17 cellular contexts compared by ENCODE assay signal in genomic region chr5:83265318-83265717, GRCh38.
DNase-seq lines count a peak whose midpoint lies in the region; ATAC-seq, FAIRE-seq and TF ChIP-seq lines count a peak whose summit lies in the region.
"Had no signal": no experiment of that assay in that cellular context is flagged by ENCODE, and none has a peak within 500 bp of the region (broad histone marks: within the 10 kb centered on the region; RNA-seq: fewer than 3 reads in every experiment).

No MANE protein-coding gene starts in this region.

- no peak for ATAC-seq in GM21390 (IDR thresholded peaks at IDR 0.05; ENCODE audit: unreplicated experiment)
- ATAC-seq: activated CD4-positive, CD25-positive, alpha-beta regulatory T cell treated with anti-CD3 and anti-CD28 coated beads, Interleukin-2, amount 50 U/mL, for 24 hours; gastrocnemius medialis had no signal

- FAIRE-seq in islet of Langerhans (lab: Jason Lieb, UNC), result peak; percentile 99

- no peak overlapping the region for H3K4me3 ChIP-seq in testis
- no peak overlapping the region for H3K4me3 ChIP-seq in neural progenitor cell
- H3K4me3 ChIP-seq: coronary artery, gastrocnemius medialis had no signal

- peaks cover 29% of the 10 kb centered on the region for H3K27me3 Mint-ChIP-seq in Calu3 (ENCODE audit: unreplicated experiment)
- no peaks in the 10 kb centered on the region for H3K27me3 Mint-ChIP-seq in neural progenitor cell (ENCODE audit: insufficient read depth, low read depth)
- H3K27me3 Mint-ChIP-seq: memory B cell; stimulated activated naive CD8-positive, alpha-beta T cell treated with anti-CD3 and anti-CD28 coated beads, Interleukin-15, Interleukin-2, amounts not matched to agents 100 ng/mL and 50 ng/mL, for 24 hours had no signal

- peak; percentile 72 for DNase-seq in Calu3
- peak; percentile 38 for DNase-seq in NCI-H1105 treated with DMSO at 0.1 percent for 48 hours (lab: John Stamatoyannopoulos, UW)
- DNase-seq in SHP77 treated with DMSO at 0.1 percent for 48 hours (lab: John Stamatoyannopoulos, UW), result peak; percentile 89
- no peak for DNase-seq in testis
- no peak for DNase-seq in kidney tubule cell (ENCODE audit: low spot score)
- DNase-seq in neural progenitor cell (ENCODE audit: low spot score), result no peak
- DNase-seq: activated gamma-delta T cell treated with Interleukin-2 at 50 U/mL for 16 hours; gastrocnemius medialis; H9; posterior cingulate gyrus; stimulated activated CD4-positive, alpha-beta T cell treated with anti-CD3 and anti-CD28 coated beads, Interleukin-4, amount 100 ng/mL, for 1 hour had no signal

- no peak overlapping the region for H3K4me3 Mint-ChIP-seq in Calu3 (ENCODE audit: low read depth, unreplicated experiment)
- H3K4me3 Mint-ChIP-seq in neural progenitor cell, result no peak overlapping the region
- H3K4me3 Mint-ChIP-seq: H9; memory B cell; stimulated activated naive CD8-positive, alpha-beta T cell treated with anti-CD3 and anti-CD28 coated beads, Interleukin-15, Interleukin-2, amounts not matched to agents 100 ng/mL and 50 ng/mL, for 24 hours had no signal

- no peaks in the 10 kb centered on the region for H3K79me2 ChIP-seq in neural progenitor cell (ENCODE audit: low read depth)

- H3K36me3 ChIP-seq in testis (ENCODE audit: low read depth, missing control alignments) (no peaks in the 10 kb centered on the region), neural progenitor cell (no peaks in the 10 kb centered on the region)
- H3K36me3 ChIP-seq: gastrocnemius medialis had no signal

- no peaks in the 10 kb centered on the region for H3K4me1 ChIP-seq in testis
- H3K4me1 ChIP-seq in neural progenitor cell, result peaks cover 5% of the 10 kb centered on the region
- H3K4me1 ChIP-seq: gastrocnemius medialis had no signal

- peaks cover 4% of the 10 kb centered on the region for H3F3A ChIP-seq in neural progenitor cell (ENCODE audit: low read depth)

- no peak overlapping the region for H3K9ac ChIP-seq in neural progenitor cell

- intact Hi-C loops in Calu3 (cut with micrococcal nuclease; ENCODE audit: unreplicated experiment), result loop anchor here (5.0 kb wide), 1 partner anchor 168 kb away; no protein-coding TSS in a partner anchor
- intact Hi-C loops in testis (cut with DNase I; ENCODE audit: low total_unique reads), result no loop called here

- H3K36me3 Mint-ChIP-seq in Calu3 (ENCODE audit: insufficient read depth, unreplicated experiment) (no peaks in the 10 kb centered on the region), neural progenitor cell (no peaks in the 10 kb centered on the region)

- TF ChIP-seq POLR2A in testis (IDR thresholded peaks at IDR 0.05), result no peak

- H3K4me2 ChIP-seq in neural progenitor cell, result no peak overlapping the region

- H4K20me1 ChIP-seq in neural progenitor cell (ENCODE audit: low read depth), result no peaks in the 10 kb centered on the region

- no peak overlapping the region for H3K27ac Mint-ChIP-seq in Calu3 (ENCODE audit: unreplicated experiment)
- H3K27ac Mint-ChIP-seq in neural progenitor cell, result no peak overlapping the region
- H3K27ac Mint-ChIP-seq: H9; memory B cell; stimulated activated naive CD8-positive, alpha-beta T cell treated with anti-CD3 and anti-CD28 coated beads, Interleukin-15, Interleukin-2, amounts not matched to agents 100 ng/mL and 50 ng/mL, for 24 hours had no signal

- TF ChIP-seq CTCF in Calu3 (IDR thresholded peaks at IDR 0.05; ENCODE audit: unreplicated experiment) (no peak), testis (IDR thresholded peaks at IDR 0.05) (no peak), neural progenitor cell (IDR thresholded peaks at IDR 0.05) (no peak)

- H3K9me3 ChIP-seq in testis (no peaks in the 10 kb centered on the region), neural progenitor cell (ENCODE audit: low read depth) (no peaks in the 10 kb centered on the region)
- H3K9me3 ChIP-seq: gastrocnemius medialis had no signal

- H2AFZ ChIP-seq in neural progenitor cell (replicated peaks), result no peak overlapping the region

- WGBS in testis, 2 donors, result 47 to 58% methylated on average over 2 of the region's 2 CpGs

- H3K27me3 ChIP-seq in testis (no peaks in the 10 kb centered on the region), neural progenitor cell (no peaks in the 10 kb centered on the region)
- H3K27me3 ChIP-seq: gastrocnemius medialis had no signal

- H3K4me1 Mint-ChIP-seq in Calu3 (ENCODE audit: low read depth, unreplicated experiment) (no peaks in the 10 kb centered on the region), neural progenitor cell (peaks cover 11% of the 10 kb centered on the region)
- H3K4me1 Mint-ChIP-seq: memory B cell had no signal

- no peak overlapping the region for H3K27ac ChIP-seq in testis
- H3K27ac ChIP-seq in neural progenitor cell, result no peak overlapping the region
- H3K27ac ChIP-seq: coronary artery, gastrocnemius medialis had no signal

- no TSS peak for BruUV-seq in Calu3 (replicated peaks; lab: Mats Ljungman, UMichigan)

- CTCF ChIA-PET in Calu3 (lab: Charles Lee), result interaction anchor here (0.8 kb wide), 1 partner anchor 89 kb away, joined by 3 read pairs; no protein-coding TSS in a partner anchor

- H3K9me3 Mint-ChIP-seq in Calu3 (ENCODE audit: low read depth, unreplicated experiment) (no peaks in the 10 kb centered on the region), neural progenitor cell (no peaks in the 10 kb centered on the region)
- H3K9me3 Mint-ChIP-seq: H9; memory B cell; stimulated activated naive CD8-positive, alpha-beta T cell treated with anti-CD3 and anti-CD28 coated beads, Interleukin-15, Interleukin-2, amounts not matched to agents 100 ng/mL and 50 ng/mL, for 24 hours had no signal

Comparison
In these comparisons a context has a peak if more than half of its experiments do, and no peak if none do; other contexts are left out.
1. DNase-seq: peak in Calu3 (single experiment), NCI-H1105 treated with DMSO at 0.1 percent for 48 hours (single experiment) and SHP77 treated with DMSO at 0.1 percent for 48 hours (single experiment); none in testis (single experiment), kidney tubule cell (single experiment) and neural progenitor cell (single experiment).